9 cellular contexts compared by ENCODE assay signal in the genomic region with DNA sequence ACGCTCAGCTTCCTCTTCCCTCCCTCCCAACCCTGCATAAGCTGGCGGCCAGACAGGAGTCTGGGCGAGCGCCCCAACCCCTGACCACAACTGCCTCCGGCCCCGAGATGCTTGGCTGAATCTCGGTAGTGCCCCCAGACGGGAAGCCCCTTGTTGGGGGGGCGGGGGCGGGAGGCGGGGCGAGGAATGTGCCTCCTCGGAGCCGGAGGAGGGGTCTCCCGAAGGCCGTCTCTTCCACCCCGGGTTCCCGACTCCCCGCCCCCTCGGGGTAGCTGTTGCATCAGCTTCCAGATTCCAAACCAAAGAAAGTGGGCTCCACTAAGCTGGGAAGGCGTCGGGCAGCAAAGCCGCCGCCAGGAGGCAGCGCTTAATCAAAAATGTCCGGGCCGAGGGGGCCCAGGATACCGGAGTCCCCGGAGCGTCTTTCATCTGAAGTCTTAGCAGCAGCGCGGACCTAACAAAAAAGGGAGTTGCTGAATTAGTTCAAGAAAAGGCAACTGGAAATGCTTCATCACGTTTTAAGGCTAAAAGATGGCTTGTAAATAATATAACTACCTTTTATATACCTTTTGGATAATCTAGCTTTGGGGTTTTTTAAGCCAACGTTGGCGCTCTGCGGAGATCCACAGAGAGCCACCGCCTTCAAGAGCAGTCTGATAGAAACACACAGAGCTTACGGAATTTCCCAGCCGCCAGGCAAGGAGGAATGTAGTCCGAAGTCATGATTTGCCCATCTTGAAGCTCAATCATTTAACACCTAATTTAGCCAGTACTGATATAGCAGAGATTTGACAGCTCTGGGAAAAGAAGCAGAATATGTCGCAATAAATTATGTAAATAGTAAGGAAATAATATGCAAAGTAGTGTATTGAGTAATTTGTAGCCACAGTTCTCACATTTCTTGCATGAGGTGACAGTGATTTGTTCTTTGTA. TPM values are rescaled to one million over a fixed set of nuclear protein-coding genes. Genes with fewer than 3 reads are reported as not detected.
A peak's percentile ranks its signal among the peaks of the same experiment; 100 is the strongest.
DNase-seq lines count a peak whose midpoint lies in the region; ATAC-seq and TF ChIP-seq lines count a peak whose summit lies in the region.
"Had no signal": no experiment of that assay in that cellular context is flagged by ENCODE, and none has a peak within 500 bp of the region (broad histone marks: within the 10 kb centered on the region; RNA-seq: fewer than 3 reads in every experiment).

No MANE protein-coding gene starts in this region.

- peak overlapping the region; percentile 71 for H3K4me3 ChIP-seq in HUES6 (ENCODE audit: low read depth, low read length)
- H3K4me3 ChIP-seq in brain microvascular endothelial cell (ENCODE audit: low read depth, low read length) = peak overlapping the region; percentile 39
- H3K4me3 ChIP-seq in spleen = peak overlapping the region; percentile 32 to 71 (median 44)
- H3K4me3 ChIP-seq: PC-9 had no signal

- in situ Hi-C loops in brain microvascular endothelial cell (cut with HindIII; ENCODE audit: low pct_ligation_motif_present, low sequenced_read_pairs) = no loop called here

- no peaks in the 10 kb centered on the region for H3K36me3 ChIP-seq in HUES6 (ENCODE audit: control insufficient read depth, insufficient read depth, low read length)
- no peaks in the 10 kb centered on the region for H3K36me3 ChIP-seq in brain microvascular endothelial cell (replicated peaks)
- H3K36me3 ChIP-seq in spleen = no peaks in the 10 kb centered on the region

- TF ChIP-seq POLR2A in spleen (IDR thresholded peaks at IDR 0.05) = no peak

- H3K27me3 ChIP-seq in HUES6 (ENCODE audit: control insufficient read depth, insufficient read depth, low read length) (no peaks in the 10 kb centered on the region), brain microvascular endothelial cell (replicated peaks) (no peaks in the 10 kb centered on the region), spleen (replicated peaks in 1 of 7) (peaks cover 0 to 8% (median 0%) of the 10 kb centered on the region in 7 donors)

- H3K9me3 ChIP-seq in HUES6 (ENCODE audit: control insufficient read depth, insufficient read depth, low read depth, low read length) = no peaks in the 10 kb centered on the region
- no peaks in the 10 kb centered on the region for H3K9me3 ChIP-seq in spleen

- TF ChIP-seq CTCF in brain microvascular endothelial cell (IDR thresholded peaks at IDR 0.05; ENCODE audit: low read depth, low read length, missing control alignments) (peak; percentile 92), spleen (IDR thresholded peaks at IDR 0.05 in 8 of 11, conservative IDR thresholded peaks at IDR 0.05 in 3 of 11) (peak; percentile 70 to 94 (median 85))

- WGBS in spleen, 5 donors = 2 to 4% (median 2%) methylated on average over 25 to 41 of the region's 41 CpGs

- peak overlapping the region; percentile 98 for H3K27ac ChIP-seq in HUES6 (ENCODE audit: low read depth, low read length)
- H3K27ac ChIP-seq in brain microvascular endothelial cell = peak overlapping the region; percentile 17
- peak overlapping the region; percentile 65 to 89 (median 81) for H3K27ac ChIP-seq in spleen
- H3K27ac ChIP-seq: PC-9 had no signal

- intact Hi-C loops in spleen (cut with DNase I; ENCODE audit: low total_unique reads) = loop anchor here (2.0 kb wide), 1 partner anchor 30 kb away; no protein-coding TSS in a partner anchor

- DNase-seq in AG20443 (ENCODE audit: low spot score) (peak; percentile 90), UCSD-AML1 (lab: John Stamatoyannopoulos, UW; ENCODE audit: unreplicated experiment) (peak; percentile 87), brain microvascular endothelial cell (peak; percentile 71), iPS-NIHi7 (ENCODE audit: extremely low spot score) (peak; percentile 92), spleen (peak; percentile 93)

- H3K4me1 ChIP-seq in HUES6 (ENCODE audit: control insufficient read depth, insufficient read depth, low read length) (peaks cover 47% of the 10 kb centered on the region), spleen (peaks cover 25 to 72% (median 57%) of the 10 kb centered on the region in 6 donors)

- peak overlapping the region; percentile 90 for H3K9ac ChIP-seq in HUES6 (ENCODE audit: low read length)

- ATAC-seq in GM18868 (IDR thresholded peaks at IDR 0.05; ENCODE audit: unreplicated experiment) = peak; percentile 46
- ATAC-seq in GM18873 (IDR thresholded peaks at IDR 0.05; ENCODE audit: low FRiP score, unreplicated experiment) = no peak

RNA-seq across cellular contexts. Expression of gene MRPL52, which starts 6.8 kb away (rescaled TPM):
- total RNA-seq in spleen = 100 to 1,000 TPM in 1 of 7 donors, 10 to 100 TPM in 6; 55.2 to 111 (median 62.8) TPM
- polyA plus RNA-seq in spleen = 100 to 1,000 TPM in 2 of 3 donors, 10 to 100 TPM in 1; 88.8 to 138 (median 137) TPM

RNA-seq across cellular contexts. Expression of gene SLC7A7, which starts 7.7 kb away (rescaled TPM):
- total RNA-seq in spleen = 100 to 1,000 TPM in 4 of 7 donors, 10 to 100 TPM in 3; 56.4 to 165 (median 112) TPM
- 10 to 100 TPM; 34.2 to 46.5 (median 35.3) TPM for polyA plus RNA-seq in spleen

RNA-seq across cellular contexts. Expression of gene MMP14, which starts 13.5 kb away (rescaled TPM):
- 100 to 1,000 TPM in 1 of 7 donors, 10 to 100 TPM in 6; 42.6 to 126 (median 65.2) TPM for total RNA-seq in spleen
- polyA plus RNA-seq in spleen = 10 to 100 TPM in 2 of 3 donors, 1 to 10 TPM in 1; 6.6 to 30.8 (median 15.6) TPM

RNA-seq across cellular contexts. Expression of gene LRP10, which starts 48.7 kb away (rescaled TPM):
- 100 to 1,000 TPM in 6 of 7 donors, 10 to 100 TPM in 1; 99.6 to 205 (median 110) TPM for total RNA-seq in spleen
- 10 to 100 TPM in 1 of 3 donors, 1 to 10 TPM in 2; 7.9 to 22.3 (median 8.9) TPM for polyA plus RNA-seq in spleen

RNA-seq across cellular contexts. Expression of gene OXA1L, which starts 56.4 kb away (rescaled TPM):
- total RNA-seq in spleen = 100 to 1,000 TPM in 6 of 7 donors, 10 to 100 TPM in 1; 88.6 to 133 (median 110) TPM
- polyA plus RNA-seq in spleen = 100 to 1,000 TPM in 1 of 3 donors, 10 to 100 TPM in 2; 73.5 to 110 (median 96.2) TPM

Comparison
In these comparisons a context has a peak if more than half of its experiments do, and no peak if none do; other contexts are left out.
1. H3K27ac ChIP-seq: peak in every context shown above with its lines; median percentile 98 in HUES6; 81 in spleen; 17 in brain microvascular endothelial cell.